ENCODE assay signal across 17 cellular contexts in genomic region chr1:157047064-157047410, GRCh38. TPM values are rescaled to one million over a fixed set of nuclear protein-coding genes. Genes with fewer than 3 reads are reported as not detected.
A peak's percentile ranks its signal among the peaks of the same experiment; 100 is the strongest.
DNase-seq lines count a peak whose midpoint lies in the region; TF ChIP-seq lines count a peak whose summit lies in the region.
"Had no signal": no experiment of that assay in that cellular context is flagged by ENCODE, and none has a peak within 500 bp of the region (broad histone marks: within the 10 kb centered on the region; RNA-seq: fewer than 3 reads in every experiment).

No MANE protein-coding gene starts in this region.

- H3K4me1 Mint-ChIP-seq in neural progenitor cell: peaks cover 29% of the 10 kb centered on the region
- peaks cover 39% of the 10 kb centered on the region for H3K4me1 Mint-ChIP-seq in HFFc6 (ENCODE audit: low read depth)

- H3K4me3 Mint-ChIP-seq in neural progenitor cell: peak overlapping the region; percentile 92
- H3K4me3 Mint-ChIP-seq in HFFc6: no peak overlapping the region

- DNase-seq in NCI-H748 (lab: John Stamatoyannopoulos, UW; ENCODE audit: unreplicated experiment) (peak; percentile 19), NCI-H748 treated with DMSO at 0.1 percent for 48 hours (lab: John Stamatoyannopoulos, UW) (no peak), HuH-7.5 (ENCODE audit: low spot score) (peak; percentile 32), colonic mucosa (no peak), neural progenitor cell (ENCODE audit: low spot score) (no peak), SKM-1 (lab: John Stamatoyannopoulos, UW; ENCODE audit: unreplicated experiment) (no peak), HFFc6 (no peak), H4 (ENCODE audit: low spot score) (no peak)
- DNase-seq: activated CD4-positive, alpha-beta memory T cell treated with anti-CD3 and anti-CD28 coated beads, Interleukin-2, amount 10 ng/mL, durations not matched to agents 7 days and 5 days; activated gamma-delta T cell treated with Interleukin-2 at 50 U/mL for 16 hours; cerebellar nuclear complex; Kasumi-1; T-helper 2 cell; tibial artery had no signal

- peaks cover 5% of the 10 kb centered on the region for H3K27me3 Mint-ChIP-seq in neural progenitor cell (ENCODE audit: insufficient read depth, low read depth)
- H3K27me3 Mint-ChIP-seq in HFFc6 (ENCODE audit: insufficient read depth): peaks cover 8% of the 10 kb centered on the region

- H3K27ac ChIP-seq in colonic mucosa: peak overlapping the region; percentile 89
- no peak overlapping the region for H3K27ac ChIP-seq in neural progenitor cell

- H3K9me3 Mint-ChIP-seq in neural progenitor cell: peaks cover 4% of the 10 kb centered on the region
- H3K9me3 Mint-ChIP-seq in HFFc6: peaks cover 10% of the 10 kb centered on the region

- H3K9me3 ChIP-seq in colonic mucosa (no peaks in the 10 kb centered on the region), neural progenitor cell (ENCODE audit: low read depth) (no peaks in the 10 kb centered on the region)

- peaks cover 3% of the 10 kb centered on the region for H3K4me1 ChIP-seq in colonic mucosa
- H3K4me1 ChIP-seq in neural progenitor cell: peaks cover 26% of the 10 kb centered on the region
- H3K4me1 ChIP-seq: parathyroid adenoma had no signal

- H3K36me3 Mint-ChIP-seq in neural progenitor cell: no peaks in the 10 kb centered on the region
- peaks cover 5% of the 10 kb centered on the region for H3K36me3 Mint-ChIP-seq in HFFc6 (ENCODE audit: low read depth)

- no peaks in the 10 kb centered on the region for H3K36me3 ChIP-seq in colonic mucosa
- H3K36me3 ChIP-seq in neural progenitor cell: no peaks in the 10 kb centered on the region
- H3K36me3 ChIP-seq: heart left ventricle, tibial artery had no signal

- H3K27ac Mint-ChIP-seq in neural progenitor cell: no peak overlapping the region
- H3K27ac Mint-ChIP-seq in HFFc6: no peak overlapping the region
- H3K27ac Mint-ChIP-seq: activated CD4-positive, alpha-beta memory T cell treated with anti-CD3 and anti-CD28 coated beads, Interleukin-2, amount 10 ng/mL, durations not matched to agents 7 days and 5 days had no signal

- H3F3A ChIP-seq in neural progenitor cell (ENCODE audit: low read depth): peaks cover 23% of the 10 kb centered on the region

- intact Hi-C loops in colonic mucosa (cut with DNase I): no loop called here

- TF ChIP-seq CTCF in colonic mucosa (IDR thresholded peaks at IDR 0.05) (no peak), neural progenitor cell (IDR thresholded peaks at IDR 0.05) (no peak), HFFc6 (IDR thresholded peaks at IDR 0.05) (no peak)

- H3K27me3 ChIP-seq in colonic mucosa (no peaks in the 10 kb centered on the region), neural progenitor cell (no peaks in the 10 kb centered on the region)
- H3K27me3 ChIP-seq: tibial artery had no signal

- no peak overlapping the region for H3K4me2 ChIP-seq in neural progenitor cell

- no peak overlapping the region for H3K9ac ChIP-seq in colonic mucosa (ENCODE audit: low read depth in 2 of 2, low read length in 2 of 2)
- H3K9ac ChIP-seq in neural progenitor cell: no peak overlapping the region
- H3K9ac ChIP-seq: parathyroid adenoma had no signal

- peaks cover 25% of the 10 kb centered on the region for H4K20me1 ChIP-seq in neural progenitor cell (ENCODE audit: low read depth)

- H3K79me2 ChIP-seq in neural progenitor cell (ENCODE audit: low read depth): peaks cover 33% of the 10 kb centered on the region

- H2AFZ ChIP-seq in neural progenitor cell (replicated peaks): no peak overlapping the region

- peak overlapping the region; percentile 48 for H3K4me3 ChIP-seq in colonic mucosa
- no peak overlapping the region for H3K4me3 ChIP-seq in neural progenitor cell

RNA-seq across cellular contexts. Expression of gene ARHGEF11, which starts 1.5 kb away (rescaled TPM):
- total RNA-seq in colonic mucosa (10 to 100 TPM; 35.2 to 43.3 TPM), neural progenitor cell (ENCODE audit: low replicate concordance) (31.9 and 33.8 TPM in 2 replicates)
- 10 to 100 TPM; 21.3 to 24.8 (median 22.4) TPM for total RNA-seq in HFFc6 (2021; fragmentation: NEBNext Ultra II Directional; extraction: Animal tissue kit (Norgen Biotek cat#: 25700))
- 12.2 and 12.6 TPM in 2 replicates for total RNA-seq in H4 (2014; rRNA removed; shearing (Covaris generic))

RNA-seq across cellular contexts. Expression of gene ETV3L, which starts 52.6 kb away (rescaled TPM):
- not detected for total RNA-seq in colonic mucosa
- 0.25 TPM in 1 of 2 replicates, not detected in the other for total RNA-seq in neural progenitor cell (ENCODE audit: low replicate concordance)
- total RNA-seq in HFFc6 (2021; fragmentation: NEBNext Ultra II Directional; extraction: Animal tissue kit (Norgen Biotek cat#: 25700)): not detected
- total RNA-seq in H4 (2014; rRNA removed; shearing (Covaris generic)): not detected in 2 replicates
- total RNA-seq: activated CD4-positive, alpha-beta memory T cell treated with anti-CD3 and anti-CD28 coated beads, Interleukin-2, amount 10 ng/mL, durations not matched to agents 7 days and 5 days; heart left ventricle; liver had no signal

Comparison
In these comparisons a context has a peak if more than half of its experiments do, and no peak if none do; other contexts are left out.
1. DNase-seq: peak in NCI-H748 (single experiment) and HuH-7.5 (single experiment); none in NCI-H748 treated with DMSO at 0.1 percent for 48 hours (single experiment), colonic mucosa (single experiment), neural progenitor cell (single experiment), SKM-1 (single experiment), HFFc6 (single experiment) and H4 (single experiment).